ENCODE assay signal across 26 cellular contexts in genomic region chr5:9168791-9169611, GRCh38.
DNase-seq lines count a peak whose midpoint lies in the region; ATAC-seq, FAIRE-seq and TF ChIP-seq lines count a peak whose summit lies in the region.
"Had no signal": no experiment of that assay in that cellular context is flagged by ENCODE, and none has a peak within 500 bp of the region (broad histone marks: within the 10 kb centered on the region; RNA-seq: fewer than 3 reads in every experiment).

No MANE protein-coding gene starts in this region.

- H3K4me3 Mint-ChIP-seq in brain, result no peak overlapping the region
- H3K4me3 Mint-ChIP-seq: activated CD4-positive, alpha-beta T cell treated with anti-CD3 and anti-CD28 coated beads, Interleukin-2, amount 10 ng/mL, durations not matched to agents 7 days and 5 days; activated CD8-positive, alpha-beta memory T cell treated with anti-CD3 and anti-CD28 coated beads, Interleukin-2, amount 10 ng/mL, durations not matched to agents 7 days and 5 days; activated naive CD4-positive, alpha-beta T cell treated with anti-CD3 and anti-CD28 coated beads, Interleukin-2, amount 10 ng/mL, durations not matched to agents 7 days and 5 days; CD4-positive, CD25-positive, alpha-beta regulatory T cell; HFFc6; stimulated activated naive CD8-positive, alpha-beta T cell treated with anti-CD3 and anti-CD28 coated beads, Interleukin-15, amount 100 ng/mL, for 72 hours had no signal

- FAIRE-seq in small intestine (lab: Jason Lieb, UNC), result no peak
- FAIRE-seq: G401.6 had no signal

- ATAC-seq in HG03571 (IDR thresholded peaks at IDR 0.05; ENCODE audit: unreplicated experiment), result no peak
- ATAC-seq: activated CD8-positive, alpha-beta memory T cell treated with anti-CD3 and anti-CD28 coated beads, Interleukin-2, amount 10 ng/mL, durations not matched to agents 7 days and 5 days; Right ventricle myocardium inferior; stimulated activated naive CD8-positive, alpha-beta T cell treated with anti-CD3 and anti-CD28 coated beads, Interleukin-15, amount 100 ng/mL, for 72 hours had no signal

- H3K36me3 ChIP-seq in small intestine (ENCODE audit: control insufficient read depth in 2 of 2, insufficient read depth in 2 of 2, low read length in 2 of 2), result no peaks in the 10 kb centered on the region
- H3K36me3 ChIP-seq: sigmoid colon, thyroid gland, WERI-Rb-1 had no signal

- H3K27me3 Mint-ChIP-seq in brain, result peaks cover 4% of the 10 kb centered on the region
- H3K27me3 Mint-ChIP-seq: activated CD4-positive, alpha-beta T cell treated with anti-CD3 and anti-CD28 coated beads, Interleukin-2, amount 10 ng/mL, durations not matched to agents 7 days and 5 days; activated CD8-positive, alpha-beta memory T cell treated with anti-CD3 and anti-CD28 coated beads, Interleukin-2, amount 10 ng/mL, durations not matched to agents 7 days and 5 days; activated naive CD4-positive, alpha-beta T cell treated with anti-CD3 and anti-CD28 coated beads, Interleukin-2, amount 10 ng/mL, durations not matched to agents 7 days and 5 days; CD4-positive, CD25-positive, alpha-beta regulatory T cell; progenitor cell of endocrine pancreas; stimulated activated naive CD8-positive, alpha-beta T cell treated with anti-CD3 and anti-CD28 coated beads, Interleukin-15, amount 100 ng/mL, for 72 hours had no signal

- no peaks in the 10 kb centered on the region for H3K4me1 ChIP-seq in small intestine (ENCODE audit: control insufficient read depth in 2 of 2, insufficient read depth in 1 of 2, low read depth in 1 of 2, low read length in 1 of 2)
- H3K4me1 ChIP-seq: sigmoid colon, thyroid gland had no signal

- H3K4me1 Mint-ChIP-seq in brain, result peaks cover 60% of the 10 kb centered on the region
- H3K4me1 Mint-ChIP-seq: activated CD4-positive, alpha-beta T cell treated with anti-CD3 and anti-CD28 coated beads, Interleukin-2, amount 10 ng/mL, durations not matched to agents 7 days and 5 days; activated CD8-positive, alpha-beta memory T cell treated with anti-CD3 and anti-CD28 coated beads, Interleukin-2, amount 10 ng/mL, durations not matched to agents 7 days and 5 days; activated naive CD4-positive, alpha-beta T cell treated with anti-CD3 and anti-CD28 coated beads, Interleukin-2, amount 10 ng/mL, durations not matched to agents 7 days and 5 days; CD4-positive, CD25-positive, alpha-beta regulatory T cell; stimulated activated naive CD8-positive, alpha-beta T cell treated with anti-CD3 and anti-CD28 coated beads, Interleukin-15, amount 100 ng/mL, for 72 hours had no signal

- peaks cover 0 to 16% (median 3%) of the 10 kb centered on the region in 5 experiments for H3K9me3 Mint-ChIP-seq in brain
- H3K9me3 Mint-ChIP-seq: activated CD4-positive, alpha-beta T cell treated with anti-CD3 and anti-CD28 coated beads, Interleukin-2, amount 10 ng/mL, durations not matched to agents 7 days and 5 days; activated naive CD4-positive, alpha-beta T cell treated with anti-CD3 and anti-CD28 coated beads, Interleukin-2, amount 10 ng/mL, durations not matched to agents 7 days and 5 days had no signal

- 37 to 60% (median 42%) methylated on average over 5 of the region's 5 CpGs for WGBS in small intestine, 3 donors

- H3K27ac ChIP-seq in small intestine (ENCODE audit: low read depth in 1 of 2, low read length in 1 of 2), result no peak overlapping the region
- H3K27ac ChIP-seq: sigmoid colon, thyroid gland, WERI-Rb-1 had no signal

- peak overlapping the region in 3 of 5 experiments; percentile 5 to 23 (median 19) for H3K27ac Mint-ChIP-seq in brain
- H3K27ac Mint-ChIP-seq: activated CD4-positive, alpha-beta T cell treated with anti-CD3 and anti-CD28 coated beads, Interleukin-2, amount 10 ng/mL, durations not matched to agents 7 days and 5 days; activated CD8-positive, alpha-beta memory T cell treated with anti-CD3 and anti-CD28 coated beads, Interleukin-2, amount 10 ng/mL, durations not matched to agents 7 days and 5 days; activated naive CD4-positive, alpha-beta T cell treated with anti-CD3 and anti-CD28 coated beads, Interleukin-2, amount 10 ng/mL, durations not matched to agents 7 days and 5 days; CD4-positive, CD25-positive, alpha-beta regulatory T cell; HFFc6; progenitor cell of endocrine pancreas; stimulated activated naive CD8-positive, alpha-beta T cell treated with anti-CD3 and anti-CD28 coated beads, Interleukin-15, amount 100 ng/mL, for 72 hours had no signal

- TF ChIP-seq CTCF in brain (conservative IDR thresholded peaks at IDR 0.05), result no peak
- no peak for TF ChIP-seq CTCF in fibroblast of pulmonary artery (IDR thresholded peaks at IDR 0.05; ENCODE audit: low read length, missing control alignments)

- H3K27me3 ChIP-seq in small intestine (ENCODE audit: control insufficient read depth in 2 of 2, insufficient read depth in 2 of 2, low read length in 2 of 2), result no peaks in the 10 kb centered on the region
- H3K27me3 ChIP-seq: sigmoid colon, thyroid gland had no signal

- DNase-seq in NCI-H69 (lab: John Stamatoyannopoulos, UW) (peak; percentile 44), fibroblast of pulmonary artery (ENCODE audit: low read depth) (peak; percentile 17), small intestine (peak; percentile 90), NCI-H446 treated with DMSO at 0.1 percent for 48 hours (lab: John Stamatoyannopoulos, UW) (no peak)
- DNase-seq in activated CD4-positive, alpha-beta T cell treated with anti-CD3 and anti-CD28 coated beads, Interleukin-2, amount 50 U/mL, for 1 hour, result no peak
- DNase-seq: activated CD4-positive, alpha-beta T cell treated with anti-CD3 and anti-CD28 coated beads, Interleukin-2, amount 10 ng/mL, durations not matched to agents 7 days and 5 days; activated CD8-positive, alpha-beta memory T cell treated with anti-CD3 and anti-CD28 coated beads, Interleukin-2, amount 10 ng/mL, durations not matched to agents 7 days and 5 days; activated naive CD4-positive, alpha-beta T cell treated with anti-CD3 and anti-CD28 coated beads, Interleukin-2, amount 10 ng/mL, durations not matched to agents 7 days and 5 days; amniotic stem cell; CD4-positive, CD25-positive, alpha-beta regulatory T cell; cerebellar nuclear complex; DMS 273 treated with DMSO at 0.1 percent for 48 hours; HFFc6; kidney glomerular epithelial cell; NCI-H1694; NCI-H2171; NCI-H526 treated with DMSO at 0.1 percent for 48 hours; sigmoid colon; stimulated activated naive CD8-positive, alpha-beta T cell treated with anti-CD3 and anti-CD28 coated beads, Interleukin-15, amount 100 ng/mL, for 72 hours; thyroid gland; WERI-Rb-1 had no signal

- no peaks in the 10 kb centered on the region for H3K9me3 ChIP-seq in small intestine (ENCODE audit: control insufficient read depth, low read depth)
- H3K9me3 ChIP-seq: sigmoid colon, thyroid gland had no signal

- peaks cover 10% of the 10 kb centered on the region for H3K36me3 Mint-ChIP-seq in brain
- H3K36me3 Mint-ChIP-seq: activated CD8-positive, alpha-beta memory T cell treated with anti-CD3 and anti-CD28 coated beads, Interleukin-2, amount 10 ng/mL, durations not matched to agents 7 days and 5 days; activated naive CD4-positive, alpha-beta T cell treated with anti-CD3 and anti-CD28 coated beads, Interleukin-2, amount 10 ng/mL, durations not matched to agents 7 days and 5 days; CD4-positive, CD25-positive, alpha-beta regulatory T cell had no signal

- H3K4me3 ChIP-seq in fibroblast of pulmonary artery (replicated peaks; ENCODE audit: low read depth, low read length), result no peak overlapping the region
- H3K4me3 ChIP-seq in small intestine (ENCODE audit: low read depth in 1 of 2, low read length in 2 of 2), result no peak overlapping the region
- H3K4me3 ChIP-seq: sigmoid colon, thyroid gland had no signal

Comparison
In these comparisons a context has a peak if more than half of its experiments do, and no peak if none do; other contexts are left out.
1. DNase-seq: peak in NCI-H69 (single experiment), fibroblast of pulmonary artery (single experiment) and small intestine (single experiment); none in activated CD4-positive, alpha-beta T cell treated with anti-CD3 and anti-CD28 coated beads, Interleukin-2, amount 50 U/mL, for 1 hour (single experiment) and NCI-H446 treated with DMSO at 0.1 percent for 48 hours (single experiment).